Comparison of ENCODE assay signal across 11 cellular contexts in genomic region chr12:28130625-28131598, GRCh38. TPM values are rescaled to one million over a fixed set of nuclear protein-coding genes. Genes with fewer than 3 reads are reported as not detected.
DNase-seq lines count a peak whose midpoint lies in the region; ATAC-seq and TF ChIP-seq lines count a peak whose summit lies in the region.
"Had no signal": no experiment of that assay in that cellular context is flagged by ENCODE, and none has a peak within 500 bp of the region (broad histone marks: within the 10 kb centered on the region; RNA-seq: fewer than 3 reads in every experiment).

No MANE protein-coding gene starts in this region.

- no peak overlapping the region for H3K4me2 ChIP-seq in fibroblast of lung (ENCODE audit: extremely low read depth, insufficient read depth, low read length)

- H3K9ac ChIP-seq in fibroblast of lung (ENCODE audit: insufficient read depth, low read length): no peak overlapping the region

- peak; percentile 30 for DNase-seq in activated naive CD4-positive, alpha-beta T cell treated with Interleukin-2 at 50 U/mL for 16 hours
- DNase-seq in activated naive CD4-positive, alpha-beta T cell treated with anti-CD3 and anti-CD28 coated beads, Interleukin-2, amount 10 ng/mL, durations not matched to agents 7 days and 5 days: no peak
- DNase-seq in RWPE2 (ENCODE audit: low spot score) (peak; percentile 80), fibroblast of lung (ENCODE audit: low read depth in 2 of 2) (peak; percentile 95 to 100), NCI-H2196 (lab: John Stamatoyannopoulos, UW; ENCODE audit: unreplicated experiment) (no peak)
- no peak for DNase-seq in stimulated activated effector memory CD8-positive, alpha-beta T cell treated with anti-CD3 and anti-CD28 coated beads, Interleukin-12 subunit alpha, Interleukin-12 subunit beta, amount 100 ng/mL, for 72 hours (ENCODE audit: low spot score in 2 of 2)
- DNase-seq: transverse colon had no signal

- H3K9me3 Mint-ChIP-seq in activated naive CD4-positive, alpha-beta T cell treated with anti-CD3 and anti-CD28 coated beads, Interleukin-2, amount 10 ng/mL, durations not matched to agents 7 days and 5 days: no peaks in the 10 kb centered on the region
- H3K9me3 Mint-ChIP-seq in stimulated activated effector memory CD8-positive, alpha-beta T cell treated with anti-CD3 and anti-CD28 coated beads, Interleukin-12 subunit alpha, Interleukin-12 subunit beta, amount 100 ng/mL, for 72 hours: no peaks in the 10 kb centered on the region

- H3K27me3 Mint-ChIP-seq in activated naive CD4-positive, alpha-beta T cell treated with anti-CD3 and anti-CD28 coated beads, Interleukin-2, amount 10 ng/mL, durations not matched to agents 7 days and 5 days: peaks cover 3% of the 10 kb centered on the region

- no peaks in the 10 kb centered on the region for H3K27me3 ChIP-seq in RWPE2 (ENCODE audit: insufficient read depth, poor library complexity, severe bottlenecking)
- H3K27me3 ChIP-seq in fibroblast of lung (ENCODE audit: control insufficient read depth, insufficient read depth, low read length): no peaks in the 10 kb centered on the region
- H3K27me3 ChIP-seq: transverse colon had no signal

- TF ChIP-seq CTCF in RWPE2 (IDR thresholded peaks at IDR 0.05; ENCODE audit: poor library complexity, severe bottlenecking): no peak
- no peak for TF ChIP-seq CTCF in fibroblast of lung (conservative IDR thresholded peaks at IDR 0.05 in 1 of 2, IDR thresholded peaks at IDR 0.05 in 1 of 2; ENCODE audit: low read depth in 1 of 2, low read length in 2 of 2)

- no peaks in the 10 kb centered on the region for H3K4me1 Mint-ChIP-seq in activated naive CD4-positive, alpha-beta T cell treated with anti-CD3 and anti-CD28 coated beads, Interleukin-2, amount 10 ng/mL, durations not matched to agents 7 days and 5 days
- H3K4me1 Mint-ChIP-seq in stimulated activated effector memory CD8-positive, alpha-beta T cell treated with anti-CD3 and anti-CD28 coated beads, Interleukin-12 subunit alpha, Interleukin-12 subunit beta, amount 100 ng/mL, for 72 hours: peaks cover 6% of the 10 kb centered on the region

- CTCF ChIA-PET in activated naive CD4-positive, alpha-beta T cell treated with anti-CD3 and anti-CD28 coated beads, Interleukin-2, amount 10 ng/mL, durations not matched to agents 7 days and 5 days (lab: Charles Lee): no interaction called here

- H3K9me3 ChIP-seq in RWPE2 (ENCODE audit: severe bottlenecking) (no peaks in the 10 kb centered on the region), fibroblast of lung (ENCODE audit: control insufficient read depth, insufficient read depth, low read depth, low read length) (no peaks in the 10 kb centered on the region)
- H3K9me3 ChIP-seq: transverse colon had no signal

- no peaks in the 10 kb centered on the region for H3K36me3 Mint-ChIP-seq in activated naive CD4-positive, alpha-beta T cell treated with anti-CD3 and anti-CD28 coated beads, Interleukin-2, amount 10 ng/mL, durations not matched to agents 7 days and 5 days
- H3K36me3 Mint-ChIP-seq in stimulated activated effector memory CD8-positive, alpha-beta T cell treated with anti-CD3 and anti-CD28 coated beads, Interleukin-12 subunit alpha, Interleukin-12 subunit beta, amount 100 ng/mL, for 72 hours: no peaks in the 10 kb centered on the region

- H3K4me3 Mint-ChIP-seq in activated naive CD4-positive, alpha-beta T cell treated with anti-CD3 and anti-CD28 coated beads, Interleukin-2, amount 10 ng/mL, durations not matched to agents 7 days and 5 days: no peak overlapping the region
- no peak overlapping the region for H3K4me3 Mint-ChIP-seq in stimulated activated effector memory CD8-positive, alpha-beta T cell treated with anti-CD3 and anti-CD28 coated beads, Interleukin-12 subunit alpha, Interleukin-12 subunit beta, amount 100 ng/mL, for 72 hours

- H3K27ac ChIP-seq in RWPE2 (ENCODE audit: poor library complexity, severe bottlenecking) (peak overlapping the region; percentile 96), fibroblast of lung (ENCODE audit: insufficient read depth, low read length) (peak overlapping the region; percentile 57)
- H3K27ac ChIP-seq: C4-2B, transverse colon, VCaP had no signal

- H3K27ac Mint-ChIP-seq in activated naive CD4-positive, alpha-beta T cell treated with anti-CD3 and anti-CD28 coated beads, Interleukin-2, amount 10 ng/mL, durations not matched to agents 7 days and 5 days: no peak overlapping the region
- H3K27ac Mint-ChIP-seq in stimulated activated effector memory CD8-positive, alpha-beta T cell treated with anti-CD3 and anti-CD28 coated beads, Interleukin-12 subunit alpha, Interleukin-12 subunit beta, amount 100 ng/mL, for 72 hours: peak overlapping the region; percentile 8

- peak; percentile 95 for ATAC-seq in RWPE2 (ENCODE audit: low read depth)
- ATAC-seq in stimulated activated effector memory CD8-positive, alpha-beta T cell treated with anti-CD3 and anti-CD28 coated beads, Interleukin-12 subunit alpha, Interleukin-12 subunit beta, amount 100 ng/mL, for 72 hours: peak; percentile 88
- no peak for ATAC-seq in GM21367 (IDR thresholded peaks at IDR 0.05; ENCODE audit: unreplicated experiment)
- ATAC-seq in HG03280 (IDR thresholded peaks at IDR 0.05; ENCODE audit: unreplicated experiment): no peak

- H3K36me3 ChIP-seq in RWPE2 (ENCODE audit: low read depth): no peaks in the 10 kb centered on the region
- no peaks in the 10 kb centered on the region for H3K36me3 ChIP-seq in fibroblast of lung (ENCODE audit: control insufficient read depth, insufficient read depth, low read length)
- H3K36me3 ChIP-seq: transverse colon had no signal

- H2AFZ ChIP-seq in fibroblast of lung (ENCODE audit: low read length): no peak overlapping the region

- H3K4me1 ChIP-seq in RWPE2 (ENCODE audit: insufficient read depth, poor library complexity, severe bottlenecking) (peaks cover 41% of the 10 kb centered on the region), fibroblast of lung (ENCODE audit: control insufficient read depth, extremely low read depth, insufficient read depth, low read length) (no peaks in the 10 kb centered on the region)
- H3K4me1 ChIP-seq: transverse colon had no signal

- H3K4me3 ChIP-seq in RWPE2 (ENCODE audit: severe bottlenecking) (no peak overlapping the region), fibroblast of lung (replicated peaks in 1 of 4; ENCODE audit: control extremely low read depth in 1 of 4, insufficient read depth in 1 of 4, low read depth in 3 of 4, low read length in 4 of 4) (no peak overlapping the region)
- H3K4me3 ChIP-seq: transverse colon had no signal

- H3K79me2 ChIP-seq in fibroblast of lung (ENCODE audit: control insufficient read depth, insufficient read depth, low read length): no peaks in the 10 kb centered on the region

- no peaks in the 10 kb centered on the region for H4K20me1 ChIP-seq in fibroblast of lung (ENCODE audit: control insufficient read depth, extremely low read depth, insufficient read depth, low read length)

RNA-seq across cellular contexts. Expression of gene CCDC91, which starts 59.3 kb away (rescaled TPM):
- total RNA-seq in fibroblast of lung: 33.6 and 47.6 TPM in 2 replicates
- polyA plus RNA-seq in fibroblast of lung: 16.3 and 23.9 TPM in 2 replicates
- 14.8 and 21.4 TPM in 2 replicates for polyA plus RNA-seq in fibroblast of lung (2012)
- polyA minus RNA-seq in fibroblast of lung (ENCODE audit: low replicate concordance): 1.8 and 3.3 TPM in 2 replicates

Comparison
In these comparisons a context has a peak if more than half of its experiments do, and no peak if none do; other contexts are left out.
1. DNase-seq: peak in activated naive CD4-positive, alpha-beta T cell treated with Interleukin-2 at 50 U/mL for 16 hours (single experiment), RWPE2 (single experiment) and fibroblast of lung (2 of 2); none in activated naive CD4-positive, alpha-beta T cell treated with anti-CD3 and anti-CD28 coated beads, Interleukin-2, amount 10 ng/mL, durations not matched to agents 7 days and 5 days (single experiment), stimulated activated effector memory CD8-positive, alpha-beta T cell treated with anti-CD3 and anti-CD28 coated beads, Interleukin-12 subunit alpha, Interleukin-12 subunit beta, amount 100 ng/mL, for 72 hours (0 of 2) and NCI-H2196 (single experiment).
2. ATAC-seq: peak in RWPE2 (single experiment) and stimulated activated effector memory CD8-positive, alpha-beta T cell treated with anti-CD3 and anti-CD28 coated beads, Interleukin-12 subunit alpha, Interleukin-12 subunit beta, amount 100 ng/mL, for 72 hours (single experiment); none in GM21367 (single experiment) and HG03280 (single experiment).